8 cellular contexts compared by ENCODE assay signal in genomic region chr11:117875397-117876048, GRCh38. TPM values are rescaled to one million over a fixed set of nuclear protein-coding genes. Genes with fewer than 3 reads are reported as not detected.
A peak's percentile ranks its signal among the peaks of the same experiment; 100 is the strongest.
DNase-seq lines count a peak whose midpoint lies in the region; ATAC-seq and TF ChIP-seq lines count a peak whose summit lies in the region.

No MANE protein-coding gene starts in this region.

- H3K79me1 ChIP-seq in mesenchymal stem cell (replicated peaks; ENCODE audit: low read length, poor library complexity, severe bottlenecking): peaks cover 21% of the 10 kb centered on the region

- H3K14ac ChIP-seq in mesenchymal stem cell (ENCODE audit: low read length in 2 of 2): peak overlapping the region in 1 of 2 experiments; percentile 89

- peak overlapping the region in 1 of 2 experiments; percentile 27 for H3K23ac ChIP-seq in mesenchymal stem cell (ENCODE audit: low read length in 2 of 2)

- peak; percentile 63 for ATAC-seq in CD4-positive, alpha-beta T cell (ENCODE audit: poor library complexity)
- ATAC-seq in GM21367 (IDR thresholded peaks at IDR 0.05; ENCODE audit: unreplicated experiment): no peak

- H2AFZ ChIP-seq in mesenchymal stem cell (ENCODE audit: low read depth, low read length) (no peak overlapping the region), osteoblast (ENCODE audit: low read length) (no peak overlapping the region)

- no peaks in the 10 kb centered on the region for H3K9me3 Mint-ChIP-seq in CD4-positive, alpha-beta T cell

- no peak overlapping the region for H3K27ac ChIP-seq in CD4-positive, alpha-beta T cell (ENCODE audit: low read depth, low read length)
- peak overlapping the region; percentile 86 for H3K27ac ChIP-seq in angular gyrus (ENCODE audit: low read depth, low read length)
- no peak overlapping the region for H3K27ac ChIP-seq in mesenchymal stem cell (ENCODE audit: low read length, poor library complexity, severe bottlenecking)
- peak overlapping the region in 3 of 4 donors; percentile 26 to 87 (median 60) for H3K27ac ChIP-seq in tibial nerve
- H3K27ac ChIP-seq in osteoblast (ENCODE audit: low read depth, low read length): no peak overlapping the region

- H3K4me2 ChIP-seq in mesenchymal stem cell (ENCODE audit: low read length, poor library complexity, severe bottlenecking) (peak overlapping the region; percentile 75), osteoblast (ENCODE audit: insufficient read depth, low read length) (no peak overlapping the region)

- H3K36me3 ChIP-seq in mesenchymal stem cell (ENCODE audit: control insufficient read depth in 1 of 2, insufficient read depth in 2 of 2, low read depth in 1 of 2, low read length in 2 of 2) (peaks cover 0 to 12% of the 10 kb centered on the region in 2 experiments), tibial nerve (no peaks in the 10 kb centered on the region), osteoblast (ENCODE audit: insufficient read depth, low read length) (no peaks in the 10 kb centered on the region)

- H3K4me3 Mint-ChIP-seq in CD4-positive, alpha-beta T cell: peak overlapping the region; percentile 62

- DNase-seq in CD4-positive, alpha-beta T cell: peak in 8 of 10 experiments; percentile 12 to 46 (median 21)
- DNase-seq in NCI-H2227 (lab: John Stamatoyannopoulos, UW; ENCODE audit: unreplicated experiment): peak; percentile 82
- DNase-seq in mesenchymal stem cell: peak; percentile 29
- DNase-seq in tibial nerve (ENCODE audit: low spot score in 2 of 2): no peak
- no peak for DNase-seq in GF-D8 (lab: John Stamatoyannopoulos, UW)
- DNase-seq in osteoblast (ENCODE audit: insufficient read length, low spot score, missing footprints): no peak

- H3K4me3 ChIP-seq in mesenchymal stem cell (ENCODE audit: insufficient read depth in 1 of 2, low read depth in 1 of 2, low read length in 2 of 2) (peak overlapping the region; percentile 73 to 75), tibial nerve (peak overlapping the region; percentile 44 to 62 (median 56)), osteoblast (ENCODE audit: insufficient read depth, low read length) (no peak overlapping the region)

- H3K36me3 Mint-ChIP-seq in CD4-positive, alpha-beta T cell (ENCODE audit: low read depth): no peaks in the 10 kb centered on the region

- CTCF ChIA-PET in CD4-positive, alpha-beta T cell (lab: Charles Lee): interaction anchor here (1.1 to 1.2 kb wide), 2 partner anchors 68 to 71 kb away, joined by 3 read pairs; no protein-coding TSS in a partner anchor

- H2BK120ac ChIP-seq in mesenchymal stem cell (ENCODE audit: low read depth, low read length): no peak overlapping the region

- no peak overlapping the region for H2BK12ac ChIP-seq in mesenchymal stem cell (ENCODE audit: low read length in 2 of 2)

- no peaks in the 10 kb centered on the region for H4K20me1 ChIP-seq in osteoblast (ENCODE audit: insufficient read depth, low read length)

- peaks cover 51% of the 10 kb centered on the region for H3K27me3 ChIP-seq in CD4-positive, alpha-beta T cell (ENCODE audit: control insufficient read depth, insufficient read depth, low read length)
- H3K27me3 ChIP-seq in mesenchymal stem cell (ENCODE audit: control insufficient read depth in 1 of 2, insufficient read depth in 1 of 2, low read length in 2 of 2): peaks cover 17 to 92% of the 10 kb centered on the region in 2 experiments
- H3K27me3 ChIP-seq in tibial nerve: peaks cover 0 to 63% of the 10 kb centered on the region in 2 donors
- peaks cover 43% of the 10 kb centered on the region for H3K27me3 ChIP-seq in osteoblast (ENCODE audit: insufficient read depth, low read length)

- WGBS in mesenchymal stem cell: 15% methylated on average over 15 of the region's 19 CpGs
- WGBS in tibial nerve, 2 donors: 3% methylated on average over 16 to 17 of the region's 19 CpGs

- no peak for TF ChIP-seq EP300 in tibial nerve (IDR thresholded peaks at IDR 0.05)

- intact Hi-C loops in CD4-positive, alpha-beta T cell (cut with DNase I, micrococcal nuclease): no loop called here

- H4K8ac ChIP-seq in mesenchymal stem cell (ENCODE audit: low read length): no peak overlapping the region

- no peak for TF ChIP-seq CTCF in CD4-positive, alpha-beta T cell (IDR thresholded peaks at IDR 0.05)
- no peak for TF ChIP-seq CTCF in tibial nerve (IDR thresholded peaks at IDR 0.05)
- no peak for TF ChIP-seq CTCF in osteoblast (IDR thresholded peaks at IDR 0.05; ENCODE audit: extremely low read depth, low read depth, low read length)

- H3K4me1 Mint-ChIP-seq in CD4-positive, alpha-beta T cell (ENCODE audit: low read depth): peaks cover 39% of the 10 kb centered on the region

- H3K9me3 ChIP-seq in CD4-positive, alpha-beta T cell (ENCODE audit: control insufficient read depth, low read length): no peaks in the 10 kb centered on the region
- H3K9me3 ChIP-seq in mesenchymal stem cell (ENCODE audit: control insufficient read depth, low read length) (no peaks in the 10 kb centered on the region), tibial nerve (no peaks in the 10 kb centered on the region), osteoblast (ENCODE audit: low read depth, low read length) (no peaks in the 10 kb centered on the region)

- no peak overlapping the region for H2BK5ac ChIP-seq in mesenchymal stem cell (ENCODE audit: low read depth, low read length, poor library complexity, severe bottlenecking)

- TF ChIP-seq POLR2A in tibial nerve (IDR thresholded peaks at IDR 0.05): no peak

- H4K91ac ChIP-seq in mesenchymal stem cell (ENCODE audit: low read length): peak overlapping the region; percentile 25

- H3K4ac ChIP-seq in mesenchymal stem cell (ENCODE audit: low read depth in 1 of 2, low read length in 2 of 2): no peak overlapping the region

- H3K27me3 Mint-ChIP-seq in CD4-positive, alpha-beta T cell: peaks cover 79% of the 10 kb centered on the region

- no peak overlapping the region for H3K27ac Mint-ChIP-seq in CD4-positive, alpha-beta T cell

- H2BK15ac ChIP-seq in mesenchymal stem cell (ENCODE audit: low read depth, poor library complexity, severe bottlenecking): no peak overlapping the region

- H2AK5ac ChIP-seq in mesenchymal stem cell (ENCODE audit: low read length, severe bottlenecking): no peak overlapping the region

- H3K79me2 ChIP-seq in osteoblast (ENCODE audit: insufficient read depth, low read length): no peaks in the 10 kb centered on the region

- H3K18ac ChIP-seq in mesenchymal stem cell (ENCODE audit: low read depth in 1 of 2, low read length in 2 of 2): peak overlapping the region in 1 of 2 experiments; percentile 77

- H3K9ac ChIP-seq in mesenchymal stem cell (ENCODE audit: low read length): peak overlapping the region; percentile 52

- H3K4me1 ChIP-seq in mesenchymal stem cell (ENCODE audit: control insufficient read depth, insufficient read depth, low read depth, low read length) (peaks cover 26% of the 10 kb centered on the region), tibial nerve (peaks cover 0 to 48% (median 9%) of the 10 kb centered on the region in 4 donors), osteoblast (ENCODE audit: insufficient read depth, low read length) (no peaks in the 10 kb centered on the region)

- POLR2A ChIA-PET in CD4-positive, alpha-beta T cell (lab: Charles Lee): interaction anchor here (0.9 to 1.5 kb wide), 2 partner anchors 9 to 11 kb away, joined by 3 to 4 read pairs; no protein-coding TSS in a partner anchor

RNA-seq across cellular contexts. Expression of gene FXYD6, which starts 0.9 kb away (rescaled TPM):
- total RNA-seq in CD4-positive, alpha-beta T cell: not detected
- polyA plus RNA-seq in mesenchymal stem cell (2013, experiment 1 of 2): 52.5 TPM
- polyA plus RNA-seq in mesenchymal stem cell (2013, experiment 2 of 2): 53.1 TPM
- total RNA-seq in tibial nerve (10 to 100 TPM; 29.4 to 74.1 (median 65.7) TPM), osteoblast (not detected in 2 replicates)

RNA-seq across cellular contexts. Expression of gene FXYD2, which starts 51.0 kb away (rescaled TPM):
- 1 to 10 TPM; 1.7 to 2.1 TPM for total RNA-seq in CD4-positive, alpha-beta T cell
- 1.0 TPM for polyA plus RNA-seq in mesenchymal stem cell (2013, experiment 1 of 2)
- polyA plus RNA-seq in mesenchymal stem cell (2013, experiment 2 of 2): 0.58 TPM
- total RNA-seq in tibial nerve (1 to 10 TPM in 2 of 4 donors, under 1 TPM in 2; 0.39 to 1.8 (median 0.96) TPM), osteoblast (not detected in 2 replicates)

RNA-seq across cellular contexts. Expression of gene TMPRSS13, which starts 53.7 kb away (rescaled TPM):
- 1 to 10 TPM in 1 of 2 experiments, under 1 TPM in 1; 0.99 to 1.4 TPM for total RNA-seq in CD4-positive, alpha-beta T cell
- polyA plus RNA-seq in mesenchymal stem cell (2013, experiment 1 of 2): not detected
- not detected for polyA plus RNA-seq in mesenchymal stem cell (2013, experiment 2 of 2)
- 1 to 10 TPM in 1 of 4 donors, under 1 TPM in 1, not detected in 2; 0.60 to 1.7 TPM for total RNA-seq in tibial nerve
- not detected in 2 replicates for total RNA-seq in osteoblast

Comparison
In these comparisons a context has a peak if more than half of its experiments do, and no peak if none do; other contexts are left out.
1. DNase-seq: peak in CD4-positive, alpha-beta T cell (8 of 10), NCI-H2227 (single experiment) and mesenchymal stem cell (single experiment); none in tibial nerve (0 of 2), GF-D8 (single experiment) and osteoblast (single experiment).
2. H3K27ac ChIP-seq: peak in angular gyrus (single experiment) and tibial nerve (3 of 4); none in CD4-positive, alpha-beta T cell (single experiment), mesenchymal stem cell (single experiment) and osteoblast (single experiment).
3. RNA of gene FXYD6, which starts 0.9 kb away (total RNA-seq): 29.4 to 74.1 TPM in tibial nerve; not detected in CD4-positive, alpha-beta T cell and not detected in osteoblast; every median in the first group is over 10 times any median in the second.